15 cellular contexts compared by ENCODE assay signal in genomic region chr13:114048463-114048862, GRCh38.
DNase-seq lines count a peak whose midpoint lies in the region; ATAC-seq and TF ChIP-seq lines count a peak whose summit lies in the region.
"Had no signal": no experiment of that assay in that cellular context is flagged by ENCODE, and none has a peak within 500 bp of the region (broad histone marks: within the 10 kb centered on the region; RNA-seq: fewer than 3 reads in every experiment).

No MANE protein-coding gene starts in this region.

- H3K4me1 ChIP-seq in OCI-LY3 (ENCODE audit: low read length), result no peaks in the 10 kb centered on the region; the same call in 1 of the 2 replicates
- peaks cover 17 to 50% (median 30%) of the 10 kb centered on the region in 4 donors for H3K4me1 ChIP-seq in transverse colon
- H3K4me1 ChIP-seq: parathyroid adenoma had no signal

- H3K27ac Mint-ChIP-seq in activated T-cell treated with anti-CD3 and anti-CD28 coated beads, Interleukin-2, amount 50 U/mL, for 72 hours, result no peak overlapping the region

- H3K27ac ChIP-seq in OCI-LY3 (ENCODE audit: low read length) (no peak overlapping the region), transverse colon (peak overlapping the region; percentile 70 to 85 (median 78))
- H3K27ac ChIP-seq: parathyroid adenoma had no signal

- no peaks in the 10 kb centered on the region for H4K20me1 ChIP-seq in OCI-LY3 (ENCODE audit: insufficient read depth, low read length)

- TF ChIP-seq CTCF in OCI-LY3 (IDR thresholded peaks at IDR 0.05; ENCODE audit: low read depth, low read length) (no peak), transverse colon (IDR thresholded peaks at IDR 0.05) (no peak), omental fat pad (IDR thresholded peaks at IDR 0.05) (no peak)

- no peak for TF ChIP-seq EP300 in transverse colon (IDR thresholded peaks at IDR 0.05; ENCODE audit: low read depth)

- H3K27me3 ChIP-seq in OCI-LY3 (ENCODE audit: low read depth, low read length) (peaks cover 27% of the 10 kb centered on the region; the same call in 1 of the 2 replicates), transverse colon (no peaks in the 10 kb centered on the region)
- H3K27me3 ChIP-seq: spleen had no signal

- no peak for DNase-seq in activated T-cell treated with anti-CD3 and anti-CD28 coated beads, Interleukin-2, amount 50 U/mL, for 72 hours
- no peak for DNase-seq in activated T-cell treated with anti-CD3 and anti-CD28 coated beads, Interleukin-2, amount 50 U/mL, for 48 hours
- DNase-seq in left colon (no peak), transverse colon (peak; percentile 42), nucleus accumbens (lab: John Stamatoyannopoulos, UW) (no peak), omental fat pad (ENCODE audit: low spot score) (no peak)
- DNase-seq in stimulated activated CD4-positive, alpha-beta T cell treated with anti-CD3 and anti-CD28 coated beads, Interleukin-12 subunit alpha, Interleukin-12 subunit beta, amount 100 ng/mL, for 4 hours, result no peak
- DNase-seq: COR-L47, mesenchymal stem cell, NCI-H187 treated with DMSO at 0.1 percent for 48 hours, NCI-H510A treated with DMSO at 0.1 percent for 48 hours had no signal

- H3K9me3 ChIP-seq in OCI-LY3 (ENCODE audit: insufficient read depth, low read length) (no peaks in the 10 kb centered on the region), transverse colon (no peaks in the 10 kb centered on the region)
- H3K9me3 ChIP-seq: spleen had no signal

- no peak overlapping the region for H2AFZ ChIP-seq in OCI-LY3 (ENCODE audit: low read depth, low read length)
- H2AFZ ChIP-seq: parathyroid adenoma had no signal

- H3K4me1 Mint-ChIP-seq in activated T-cell treated with anti-CD3 and anti-CD28 coated beads, Interleukin-2, amount 50 U/mL, for 72 hours (ENCODE audit: low read depth), result peaks cover 56% of the 10 kb centered on the region

- intact Hi-C loops in left colon (cut with DNase I, micrococcal nuclease), result no loop called here
- intact Hi-C loops in transverse colon (cut with DNase I; ENCODE audit: low total_unique reads), result no loop called here

- no peaks in the 10 kb centered on the region for H3K79me2 ChIP-seq in OCI-LY3 (ENCODE audit: low read length)
- H3K79me2 ChIP-seq: parathyroid adenoma had no signal

- WGBS in transverse colon (ENCODE audit: low coverage in 1 of 2), 2 donors, result 81% methylated on average over 34 of the region's 34 CpGs; no CpG with 5 or more reads in 1 of the 2 donors

- H3K9me3 Mint-ChIP-seq in activated T-cell treated with anti-CD3 and anti-CD28 coated beads, Interleukin-2, amount 50 U/mL, for 72 hours, result no peaks in the 10 kb centered on the region
- H3K9me3 Mint-ChIP-seq: activated naive CD4-positive, alpha-beta T cell treated with anti-CD3 and anti-CD28 coated beads, Interleukin-2, amount 50 U/mL, for 72 hours had no signal

- no peak overlapping the region for H3K9ac ChIP-seq in OCI-LY3 (ENCODE audit: low read length)
- H3K9ac ChIP-seq: parathyroid adenoma had no signal

- ATAC-seq in activated T-cell treated with anti-CD3 and anti-CD28 coated beads, Interleukin-2, amount 50 U/mL, for 72 hours (replicated peaks in 1 of 2), result no peak
- ATAC-seq in left colon, result peak; percentile 54
- no peak for ATAC-seq in omental fat pad (ENCODE audit: low FRiP score)

- H3K36me3 ChIP-seq in OCI-LY3 (replicated peaks; ENCODE audit: low read depth, low read length) (no peaks in the 10 kb centered on the region), transverse colon (no peaks in the 10 kb centered on the region)

- in situ Hi-C loops in transverse colon (cut with MboI; ENCODE audit: low pct_ligation_motif_present in 1 of 4, low pct_unique_long_range_greater_than_20kb in 1 of 4, low sequenced_read_pairs in 3 of 4), result no loop called here

- H3K4me3 ChIP-seq in OCI-LY3 (ENCODE audit: low read length), result peak overlapping the region; percentile 46
- H3K4me3 ChIP-seq in transverse colon, result peak overlapping the region in 3 of 4 donors; percentile 6 to 13 (median 7)

- no peak for TF ChIP-seq POLR2A in transverse colon (IDR thresholded peaks at IDR 0.05)

- H3K27me3 Mint-ChIP-seq in activated T-cell treated with anti-CD3 and anti-CD28 coated beads, Interleukin-2, amount 50 U/mL, for 72 hours (ENCODE audit: low read depth), result no peaks in the 10 kb centered on the region

- H3K36me3 Mint-ChIP-seq in activated T-cell treated with anti-CD3 and anti-CD28 coated beads, Interleukin-2, amount 50 U/mL, for 72 hours (ENCODE audit: insufficient read depth in 2 of 2), result peaks cover 2 to 3% of the 10 kb centered on the region in 2 donors

- H3K4me2 ChIP-seq in OCI-LY3 (ENCODE audit: low read length), result peak overlapping the region; percentile 48

- peak overlapping the region; percentile 49 to 57 for H3K4me3 Mint-ChIP-seq in activated T-cell treated with anti-CD3 and anti-CD28 coated beads, Interleukin-2, amount 50 U/mL, for 72 hours
